In the genomic region with DNA sequence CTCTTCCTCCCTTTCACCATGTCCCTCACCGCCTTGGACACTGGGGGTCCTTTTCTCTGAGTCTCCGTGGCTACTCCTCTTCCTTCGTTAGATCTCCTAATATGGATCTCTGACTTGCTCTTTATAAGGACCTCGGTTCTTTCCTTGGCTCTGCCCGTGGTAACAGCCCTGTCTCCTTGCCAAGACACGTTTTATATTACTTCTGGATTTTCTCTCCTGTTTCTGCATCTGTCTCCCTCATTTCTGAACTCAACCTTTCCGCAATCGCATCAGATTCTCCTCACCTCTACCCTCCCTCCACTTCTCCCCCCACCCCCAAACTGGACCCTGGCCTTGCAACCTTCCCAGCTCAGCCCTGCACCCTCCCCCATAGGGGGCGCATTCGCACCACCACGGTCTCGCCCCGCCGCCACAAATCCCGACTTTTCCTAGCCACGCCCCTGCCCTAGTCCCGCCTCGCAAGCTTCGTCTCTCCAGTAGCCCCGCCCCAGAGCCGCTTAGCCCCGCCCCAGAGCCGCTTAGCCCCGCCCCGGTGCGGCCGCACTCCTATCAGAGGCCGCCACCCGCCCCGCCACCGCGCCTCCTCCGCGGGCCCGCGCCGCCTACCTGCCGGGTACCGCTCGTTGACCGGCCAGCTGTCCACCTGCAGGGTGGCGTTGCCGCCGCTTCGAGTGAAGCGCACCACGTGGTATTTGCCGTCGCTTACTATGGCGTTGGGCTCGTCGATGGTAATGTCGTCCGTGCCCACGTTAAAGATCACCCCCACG, we compare ENCODE assay signal across 18 cellular contexts. TPM values are rescaled to one million over a fixed set of nuclear protein-coding genes. Genes with fewer than 3 reads are reported as not detected.
A peak's percentile ranks its signal among the peaks of the same experiment; 100 is the strongest.
DNase-seq lines count a peak whose midpoint lies in the region; ATAC-seq and TF ChIP-seq lines count a peak whose summit lies in the region.
"Had no signal": no experiment of that assay in that cellular context is flagged by ENCODE, and none has a peak within 500 bp of the region (broad histone marks: within the 10 kb centered on the region; RNA-seq: fewer than 3 reads in every experiment).

No MANE protein-coding gene starts in this region.

- H3K9ac ChIP-seq in rectal smooth muscle tissue (ENCODE audit: low read length): no peak overlapping the region

- H3K9me3 ChIP-seq in OCI-LY7 (ENCODE audit: low read length): no peaks in the 10 kb centered on the region

- ATAC-seq in GM23338: peak; percentile 86
- ATAC-seq in foreskin keratinocyte: peak; percentile 57
- no peak for ATAC-seq in HG02884 (IDR thresholded peaks at IDR 0.05; ENCODE audit: unreplicated experiment)
- ATAC-seq: stimulated activated effector memory CD8-positive, alpha-beta T cell treated with anti-CD3 and anti-CD28 coated beads, Interleukin-12 subunit alpha, Interleukin-12 subunit beta, amount 100 ng/mL, for 72 hours had no signal

- POLR2A ChIA-PET in OCI-LY7 (lab: Charles Lee): no interaction called here

- H3K36me3 ChIP-seq in GM23338 (ENCODE audit: insufficient read depth) (no peaks in the 10 kb centered on the region), OCI-LY7 (ENCODE audit: insufficient read depth, low read length) (no peaks in the 10 kb centered on the region), rectal smooth muscle tissue (ENCODE audit: control insufficient read depth, insufficient read depth, low read length) (no peaks in the 10 kb centered on the region)

- peaks cover 12% of the 10 kb centered on the region for H3K27me3 Mint-ChIP-seq in GM23338 (ENCODE audit: insufficient read depth, low read depth, poor library complexity)

- peak overlapping the region; percentile 67; the same call in 1 of the 2 replicates for H3K4me2 ChIP-seq in GM23338
- H3K4me2 ChIP-seq in OCI-LY7 (ENCODE audit: low read length): no peak overlapping the region

- intact Hi-C loops in OCI-LY7 (cut with micrococcal nuclease; ENCODE audit: unreplicated experiment): no loop called here

- no peaks in the 10 kb centered on the region; the same call in 1 of the 2 replicates for H4K20me1 ChIP-seq in GM23338 (replicated peaks; ENCODE audit: insufficient read depth)
- H4K20me1 ChIP-seq in OCI-LY7 (ENCODE audit: insufficient read depth, low read length): no peaks in the 10 kb centered on the region

- no peak overlapping the region; the same call in 2 of the 3 replicates for H3K4me3 Mint-ChIP-seq in GM23338
- H3K4me3 Mint-ChIP-seq: stimulated activated effector memory CD8-positive, alpha-beta T cell treated with anti-CD3 and anti-CD28 coated beads, Interleukin-12 subunit alpha, Interleukin-12 subunit beta, amount 100 ng/mL, for 72 hours; T-helper 1 cell treated with Interleukin-12 subunit alpha and Interleukin-12 subunit beta and Interleukin-4 antibody, amounts not matched to agents 30 μg/mL and 1 μg/mL, for 36 hours had no signal

- H3K4me1 ChIP-seq in GM23338 (ENCODE audit: insufficient read depth) (peaks cover 8% of the 10 kb centered on the region), OCI-LY7 (ENCODE audit: insufficient read depth, low read length, poor library complexity, severe bottlenecking) (peaks cover 13% of the 10 kb centered on the region), foreskin keratinocyte (no peaks in the 10 kb centered on the region), rectal smooth muscle tissue (ENCODE audit: control insufficient read depth, insufficient read depth, low read length) (peaks cover 11% of the 10 kb centered on the region)

- H3K4me1 Mint-ChIP-seq in GM23338: peaks cover 23% of the 10 kb centered on the region

- peak overlapping the region; percentile 47; the same call in 1 of the 2 replicates for H3K4me3 ChIP-seq in GM23338
- H3K4me3 ChIP-seq in OCI-LY7 (ENCODE audit: low read depth, low read length, poor library complexity, severe bottlenecking): no peak overlapping the region
- H3K4me3 ChIP-seq in rectal smooth muscle tissue (ENCODE audit: low read length): no peak overlapping the region

- no peaks in the 10 kb centered on the region for H3K79me2 ChIP-seq in GM23338 (replicated peaks; ENCODE audit: insufficient read depth)
- H3K79me2 ChIP-seq in OCI-LY7 (ENCODE audit: insufficient read depth, low read depth, low read length): no peaks in the 10 kb centered on the region

- DNase-seq in GM23338 (ENCODE audit: low spot score) (peak; percentile 98), OCI-LY7 (ENCODE audit: low spot score) (no peak), foreskin keratinocyte (no peak), NCI-H2171 treated with DMSO at 0.1 percent for 48 hours (lab: John Stamatoyannopoulos, UW) (no peak), NCI-H187 (lab: John Stamatoyannopoulos, UW) (no peak)
- DNase-seq in stimulated activated naive CD4-positive, alpha-beta T cell treated with Interleukin-2 at 50 U/mL for 16 hours (lab: John Stamatoyannopoulos, UW): no peak
- DNase-seq: activated CD4-positive, alpha-beta T cell treated with anti-CD3 and anti-CD28 coated beads for 1 hour; stimulated activated CD4-positive, alpha-beta T cell treated with anti-CD3 and anti-CD28 coated beads, Interleukin-4, amount 100 ng/mL, for 1 hour had no signal

- H3K27ac ChIP-seq in GM23338 (ENCODE audit: low read depth) (no peak overlapping the region), OCI-LY7 (ENCODE audit: low read depth, low read length, poor library complexity, severe bottlenecking) (no peak overlapping the region), foreskin keratinocyte (no peak overlapping the region), rectal smooth muscle tissue (ENCODE audit: low read depth, low read length) (peak overlapping the region; percentile 91)
- H3K27ac ChIP-seq: C4-2B had no signal

- peaks cover 6% of the 10 kb centered on the region; the same call in 1 of the 3 replicates for H3K36me3 Mint-ChIP-seq in GM23338 (ENCODE audit: low read depth)
- H3K36me3 Mint-ChIP-seq: stimulated activated effector memory CD8-positive, alpha-beta T cell treated with anti-CD3 and anti-CD28 coated beads, Interleukin-12 subunit alpha, Interleukin-12 subunit beta, amount 100 ng/mL, for 72 hours had no signal

- BruUV-seq in OCI-LY7 (replicated peaks; lab: Mats Ljungman, UMichigan): no TSS peak

- no peaks in the 10 kb centered on the region for H3K9me2 ChIP-seq in GM23338 (ENCODE audit: insufficient read depth)
- no peaks in the 10 kb centered on the region for H3K9me2 ChIP-seq in OCI-LY7 (ENCODE audit: insufficient read depth, low read length)

- peaks cover 9% of the 10 kb centered on the region for H3K27me3 ChIP-seq in GM23338 (ENCODE audit: insufficient read depth)
- H3K27me3 ChIP-seq in foreskin keratinocyte: peaks cover 50% of the 10 kb centered on the region
- H3K27me3 ChIP-seq in rectal smooth muscle tissue (ENCODE audit: control insufficient read depth, insufficient read depth, low read length): no peaks in the 10 kb centered on the region

- H3F3A ChIP-seq in GM23338 (replicated peaks; ENCODE audit: low read depth): 0 out of 2 replicates have a peak, but pooled peaks cover 3% of the 10 kb centered on the region

- H3K27ac Mint-ChIP-seq in GM23338: no peak overlapping the region
- H3K27ac Mint-ChIP-seq: stimulated activated effector memory CD8-positive, alpha-beta T cell treated with anti-CD3 and anti-CD28 coated beads, Interleukin-12 subunit alpha, Interleukin-12 subunit beta, amount 100 ng/mL, for 72 hours; T-helper 1 cell treated with Interleukin-12 subunit alpha and Interleukin-12 subunit beta and Interleukin-4 antibody, amounts not matched to agents 30 μg/mL and 1 μg/mL, for 36 hours had no signal

- TF ChIP-seq CTCF in GM23338 (conservative IDR thresholded peaks at IDR 0.05; ENCODE audit: low read depth in 2 of 2): peak; percentile 67 to 86
- peak; percentile 32; the same call in 1 of the 2 replicates for TF ChIP-seq CTCF in OCI-LY7 (conservative IDR thresholded peaks at IDR 0.05; ENCODE audit: low read length)
- TF ChIP-seq CTCF in foreskin keratinocyte (conservative IDR thresholded peaks at IDR 0.05): peak; percentile 32

- H3K9me3 Mint-ChIP-seq in GM23338: no peaks in the 10 kb centered on the region
- H3K9me3 Mint-ChIP-seq: stimulated activated effector memory CD8-positive, alpha-beta T cell treated with anti-CD3 and anti-CD28 coated beads, Interleukin-12 subunit alpha, Interleukin-12 subunit beta, amount 100 ng/mL, for 72 hours; T-helper 1 cell treated with Interleukin-12 subunit alpha and Interleukin-12 subunit beta and Interleukin-4 antibody, amounts not matched to agents 30 μg/mL and 1 μg/mL, for 36 hours had no signal

- CTCF ChIA-PET in OCI-LY7 (lab: Charles Lee; ENCODE audit: unreplicated experiment): no interaction called here

- no peak overlapping the region; the same call in 1 of the 2 replicates for H2AFZ ChIP-seq in GM23338
- H2AFZ ChIP-seq in OCI-LY7 (ENCODE audit: low read length): no peak overlapping the region

TF ChIP-seq in GM23338, 12 proteins besides CTCF, POLR2A, EP300 and RAD21 (continues in another document):
- no peak for TF ChIP-seq EZH2 (IDR thresholded peaks at IDR 0.05; ENCODE audit: low read depth, unreplicated experiment)
- TF ChIP-seq NANOG (IDR thresholded peaks at IDR 0.05; ENCODE audit: borderline replicate concordance): no peak

RNA-seq across cellular contexts. Expression of a gene that starts 39.0 kb away (rescaled TPM):
- not detected in 2 replicates for total RNA-seq in GM23338 (2014; rRNA removed; shearing (Covaris generic))
- not detected in 2 replicates for polyA plus RNA-seq in GM23338 (2016; fragmentation: Nextera tagmentation; extraction: Ambion mirVana)
- total RNA-seq in OCI-LY7 (2014; rRNA removed; shearing (Covaris generic)): not detected in 2 replicates
- total RNA-seq in OCI-LY7 (2022): not detected in 2 replicates
- total RNA-seq in foreskin keratinocyte: not detected in 2 replicates
- polyA plus RNA-seq in foreskin keratinocyte: not detected in 2 replicates
- total RNA-seq: dermis microvascular lymphatic vessel endothelial cell, fibroblast of villous mesenchyme, M059J, renal cortical epithelial cell had no signal
- polyA plus RNA-seq: keratinocyte had no signal
